Comparison of ENCODE assay signal across 9 cellular contexts in genomic region chr11:66882540-66882939, GRCh38. TPM values are rescaled to one million over a fixed set of nuclear protein-coding genes. Genes with fewer than 3 reads are reported as not detected.
DNase-seq lines count a peak whose midpoint lies in the region; ATAC-seq, FAIRE-seq and TF ChIP-seq lines count a peak whose summit lies in the region.
"Had no signal": no experiment of that assay in that cellular context is flagged by ENCODE, and none has a peak within 500 bp of the region (broad histone marks: within the 10 kb centered on the region; RNA-seq: fewer than 3 reads in every experiment).

No MANE protein-coding gene starts in this region.

- no peaks in the 10 kb centered on the region for H3K9me3 ChIP-seq in SK-N-SH
- H3K9me3 ChIP-seq in thyroid gland, result no peaks in the 10 kb centered on the region
- H3K9me3 ChIP-seq in kidney (ENCODE audit: control insufficient read depth in 1 of 2, low read length in 2 of 2), result no peaks in the 10 kb centered on the region

- POLR2A ChIA-PET in SK-N-SH (lab: Yijun Ruan, JAX), result interaction anchor here (0.8 kb wide), 1 partner anchor 45 kb away, joined by 4 read pairs; no protein-coding TSS in a partner anchor
- POLR2A ChIA-PET in GM10248 (lab: Yijun Ruan, JAX), result no interaction called here

- no peak overlapping the region for H3K4me2 ChIP-seq in SK-N-SH

- no peaks in the 10 kb centered on the region for H3K36me3 ChIP-seq in SK-N-SH (replicated peaks in 1 of 2; ENCODE audit: control insufficient read depth in 1 of 2, insufficient read depth in 2 of 2, low read length in 1 of 2)
- no peaks in the 10 kb centered on the region for H3K36me3 ChIP-seq in thyroid gland
- H3K36me3 ChIP-seq in kidney (ENCODE audit: control insufficient read depth in 1 of 2, insufficient read depth in 2 of 2, low read length in 2 of 2), result no peaks in the 10 kb centered on the region

- intact Hi-C loops in thyroid gland (cut with DNase I) (no loop called here), sciatic nerve (cut with DNase I) (no loop called here), kidney (cut with DNase I) (no loop called here)

- H3K4me1 ChIP-seq in SK-N-SH (ENCODE audit: control insufficient read depth in 1 of 2, insufficient read depth in 2 of 2, low read depth in 1 of 2, low read length in 1 of 2) (peaks cover 4 to 61% of the 10 kb centered on the region in 2 experiments; a peak in 2 of 4 replicates), thyroid gland (peaks cover 9 to 25% of the 10 kb centered on the region in 2 donors), kidney (ENCODE audit: control insufficient read depth in 1 of 2, insufficient read depth in 1 of 2, low read depth in 1 of 2, low read length in 2 of 2) (peaks cover 0 to 11% of the 10 kb centered on the region in 2 donors)

- H3K27ac ChIP-seq in SK-N-SH (ENCODE audit: low read depth in 2 of 2, low read length in 1 of 2) (peak overlapping the region in 1 of 2 experiments; percentile 48; a peak in 2 of 4 replicates), thyroid gland (peak overlapping the region in 2 of 3 donors; percentile 14 to 75), kidney (ENCODE audit: low read depth in 2 of 2, low read length in 2 of 2) (no peak overlapping the region)

- H3F3A ChIP-seq in SK-N-SH (replicated peaks; ENCODE audit: insufficient read depth), result no peaks in the 10 kb centered on the region

- H3K27me3 ChIP-seq in SK-N-SH (ENCODE audit: insufficient read depth) (no peaks in the 10 kb centered on the region), thyroid gland (no peaks in the 10 kb centered on the region)

- H2AFZ ChIP-seq in SK-N-SH (ENCODE audit: low read depth), result peak overlapping the region; percentile 7; the same call in 1 of the 2 replicates

- CTCF ChIA-PET in SK-N-SH (lab: Yijun Ruan, JAX), result interaction anchor here (0.7 to 4.6 kb wide), 25 partner anchors 8 to 204 kb away, joined by 3 to 44 read pairs (median 4); partner anchors contain the start of genes C11orf86, RBM4B, RCE1 and SYT12
- CTCF ChIA-PET in GM10248 (lab: Yijun Ruan, JAX), result interaction anchor here (1.0 to 4.9 kb wide), 11 partner anchors 9 to 186 kb away, joined by 3 to 28 read pairs (median 7); partner anchors contain the start of gene RCE1

- TF ChIP-seq RAD21 in SK-N-SH (IDR thresholded peaks at IDR 0.05; ENCODE audit: low read length), result no peak

- 72% methylated on average over 11 of the region's 12 CpGs for WGBS in SK-N-SH (ENCODE audit: low lambda C conversion rate)
- 29 to 53% methylated on average over 3 to 12 of the region's 12 CpGs for WGBS in thyroid gland, 2 donors

- no peak for FAIRE-seq in kidney (lab: Jason Lieb, UNC)

- H3K79me2 ChIP-seq in SK-N-SH (ENCODE audit: insufficient read depth), result no peaks in the 10 kb centered on the region

- H3K9me2 ChIP-seq in SK-N-SH, result no peaks in the 10 kb centered on the region

- H3K9ac ChIP-seq in SK-N-SH, result no peak overlapping the region
- no peak overlapping the region for H3K9ac ChIP-seq in kidney (ENCODE audit: low read length in 2 of 2)

- H4K20me1 ChIP-seq in SK-N-SH (ENCODE audit: insufficient read depth), result no peaks in the 10 kb centered on the region

- no peak overlapping the region for H3K4me3 ChIP-seq in SK-N-SH (ENCODE audit: low read depth in 2 of 2, low read length in 1 of 2)
- no peak overlapping the region for H3K4me3 ChIP-seq in thyroid gland (replicated peaks in 1 of 3)
- H3K4me3 ChIP-seq in kidney (ENCODE audit: low read length in 2 of 2), result no peak overlapping the region
- H3K4me3 ChIP-seq: lung had no signal

- no peak for ATAC-seq in SK-N-SH treated with all-trans-retinoic acid at 6 μM for 48 hours
- no peak for ATAC-seq in sciatic nerve

- no peak for TF ChIP-seq EP300 in SK-N-SH (IDR thresholded peaks at IDR 0.05; ENCODE audit: borderline replicate concordance in 1 of 2, low read depth in 1 of 2, low read length in 1 of 2)

- no peak for DNase-seq in SK-N-SH
- peak; percentile 51 for DNase-seq in astrocyte of the hippocampus (ENCODE audit: low read depth, low spot score)
- DNase-seq in midbrain (lab: John Stamatoyannopoulos, UW), result peak; percentile 51
- DNase-seq in thyroid gland, result peak; percentile 73 to 80
- no peak for DNase-seq in sciatic nerve (ENCODE audit: low spot score)
- no peak for DNase-seq in kidney
- no peak for DNase-seq in GM10248 (ENCODE audit: extremely low spot score)

- no peak for TF ChIP-seq POLR2A in thyroid gland (IDR thresholded peaks at IDR 0.05)

- no peak for TF ChIP-seq CTCF in SK-N-SH (IDR thresholded peaks at IDR 0.05)
- no peak for TF ChIP-seq CTCF in thyroid gland (IDR thresholded peaks at IDR 0.05)
- TF ChIP-seq CTCF in kidney (IDR thresholded peaks at IDR 0.05; ENCODE audit: borderline replicate concordance, extremely low read depth, insufficient read depth), result no peak
- TF ChIP-seq CTCF in GM10248 (IDR thresholded peaks at IDR 0.05; ENCODE audit: control extremely low read depth, extremely low read depth, low read depth, missing control alignments), result no peak

TF ChIP-seq in SK-N-SH, 30 proteins besides CTCF, POLR2A, EP300 and RAD21:
- TF ChIP-seq PBX3 (IDR thresholded peaks at IDR 0.05) (no peak), ELF1 (IDR thresholded peaks at IDR 0.05) (no peak), MEF2A (IDR thresholded peaks at IDR 0.05; ENCODE audit: borderline replicate concordance, low read depth) (no peak), TCF12 (IDR thresholded peaks at IDR 0.05) (no peak)

TF ChIP-seq in SK-N-SH treated with all-trans-retinoic acid at 6 μM for 48 hours, 23 proteins besides CTCF, POLR2A, EP300 and RAD21:
- TF ChIP-seq ZFP30 (CRISPR knock-in tag; IDR thresholded peaks at IDR 0.05), result no peak
- no peak for TF ChIP-seq PATZ1 (CRISPR knock-in tag; IDR thresholded peaks at IDR 0.05; ENCODE audit: borderline replicate concordance)
- TF ChIP-seq CSRNP3 (CRISPR knock-in tag; IDR thresholded peaks at IDR 0.05), result no peak
- TF ChIP-seq POU6F1 (CRISPR knock-in tag; IDR thresholded peaks at IDR 0.05; ENCODE audit: borderline replicate concordance, low read depth), result no peak
- no peak for TF ChIP-seq ZNF565 (CRISPR knock-in tag; conservative IDR thresholded peaks at IDR 0.05; ENCODE audit: low read depth)
TF ChIP-seq in SK-N-SH treated with all-trans-retinoic acid at 6 μM for 48 hours: peak in this region for 0.

RNA-seq across cellular contexts. Expression of gene LRFN4, which starts 25.7 kb away (rescaled TPM):
- polyA plus RNA-seq in SK-N-SH (2012; rRNA removed) (15.9 and 25.4 TPM in 2 replicates), kidney (ENCODE audit: insufficient read depth, low read depth, low replicate concordance) (6.8 TPM)
- polyA plus RNA-seq in SK-N-SH (2012; cell fraction: cytosol; rRNA removed), result 4.1 and 9.4 TPM in 2 replicates
- 35.8 and 37.4 TPM in 2 replicates for polyA plus RNA-seq in SK-N-SH (2012; cell fraction: nucleus; rRNA removed)
- total RNA-seq in thyroid gland (1 to 10 TPM; 4.7 to 7.5 (median 5.9) TPM), sciatic nerve (14.5 TPM), kidney (22.3 TPM)

RNA-seq across cellular contexts. Expression of gene RCE1, which starts 39.3 kb away (rescaled TPM):
- polyA plus RNA-seq in SK-N-SH (2012; rRNA removed) (25.0 and 25.4 TPM in 2 replicates), kidney (ENCODE audit: insufficient read depth, low read depth, low replicate concordance) (13.8 TPM)
- 8.7 and 14.3 TPM in 2 replicates for polyA plus RNA-seq in SK-N-SH (2012; cell fraction: cytosol; rRNA removed)
- 69.3 and 90.1 TPM in 2 replicates for polyA plus RNA-seq in SK-N-SH (2012; cell fraction: nucleus; rRNA removed)
- total RNA-seq in thyroid gland (10 to 100 TPM; 10.8 to 23.6 (median 16.1) TPM), sciatic nerve (16.6 TPM), kidney (22.3 TPM)

Comparison
In these comparisons a context has a peak if more than half of its experiments do, and no peak if none do; other contexts are left out.
1. DNase-seq: peak in astrocyte of the hippocampus (single experiment), midbrain (single experiment) and thyroid gland (2 of 2); none in SK-N-SH (single experiment), sciatic nerve (single experiment), kidney (single experiment) and GM10248 (single experiment).
2. H3K27ac ChIP-seq: peak in thyroid gland (2 of 3); none in kidney (0 of 2).